Comparison of ENCODE assay signal across 14 cellular contexts in genomic region chr7:50838675-50839377, GRCh38. TPM values are rescaled to one million over a fixed set of nuclear protein-coding genes. Genes with fewer than 3 reads are reported as not detected.
DNase-seq lines count a peak whose midpoint lies in the region; ATAC-seq and TF ChIP-seq lines count a peak whose summit lies in the region.
"Had no signal": no experiment of that assay in that cellular context is flagged by ENCODE, and none has a peak within 500 bp of the region (broad histone marks: within the 10 kb centered on the region; RNA-seq: fewer than 3 reads in every experiment).

No MANE protein-coding gene starts in this region.

- 44 to 54% (median 44%) methylated on average over 10 of the region's 10 CpGs for WGBS in psoas muscle, 3 donors
- WGBS in prostate gland: 62% methylated on average over 10 of the region's 10 CpGs

- no peak overlapping the region for H3K4me3 ChIP-seq in fibroblast of lung (replicated peaks in 1 of 4; ENCODE audit: control extremely low read depth in 1 of 4, insufficient read depth in 1 of 4, low read depth in 3 of 4, low read length in 4 of 4)
- H3K4me3 ChIP-seq in psoas muscle: no peak overlapping the region
- no peak overlapping the region for H3K4me3 ChIP-seq in prostate gland

- TF ChIP-seq CTCF in fibroblast of lung (conservative IDR thresholded peaks at IDR 0.05 in 1 of 2, IDR thresholded peaks at IDR 0.05 in 1 of 2; ENCODE audit: low read depth in 1 of 2, low read length in 2 of 2) (no peak), psoas muscle (IDR thresholded peaks at IDR 0.05) (no peak), prostate gland (IDR thresholded peaks at IDR 0.05) (no peak)

- H3K4me3 Mint-ChIP-seq in natural killer cell treated with Interleukin-12 subunit alpha and Interleukin-12 subunit beta and Interleukin-15 and Interleukin-18, amount 100 ng/mL, for 72 hours: no peak overlapping the region
- H3K4me3 Mint-ChIP-seq: CD4-positive, alpha-beta T cell had no signal

- peaks cover 33 to 45% of the 10 kb centered on the region in 2 donors for H3K27me3 Mint-ChIP-seq in natural killer cell treated with Interleukin-12 subunit alpha and Interleukin-12 subunit beta and Interleukin-15 and Interleukin-18, amount 100 ng/mL, for 72 hours

- H3K36me3 ChIP-seq in fibroblast of lung (ENCODE audit: control insufficient read depth, insufficient read depth, low read length) (no peaks in the 10 kb centered on the region), psoas muscle (ENCODE audit: insufficient read depth in 1 of 2, low read depth in 1 of 2) (no peaks in the 10 kb centered on the region), prostate gland (no peaks in the 10 kb centered on the region)

- no peak overlapping the region for H2AFZ ChIP-seq in fibroblast of lung (ENCODE audit: low read length)

- no peak overlapping the region for H3K27ac Mint-ChIP-seq in natural killer cell treated with Interleukin-12 subunit alpha and Interleukin-12 subunit beta and Interleukin-15 and Interleukin-18, amount 100 ng/mL, for 72 hours
- H3K27ac Mint-ChIP-seq: CD4-positive, alpha-beta T cell had no signal

- ATAC-seq in psoas muscle: peak; percentile 64 to 95 (median 91)
- ATAC-seq in natural killer cell treated with Interleukin-12 subunit alpha and Interleukin-12 subunit beta and Interleukin-15 and Interleukin-18, amount 100 ng/mL, for 72 hours: no peak
- no peak for ATAC-seq in GM19351 (IDR thresholded peaks at IDR 0.05; ENCODE audit: unreplicated experiment)

- H3K9me3 Mint-ChIP-seq in natural killer cell treated with Interleukin-12 subunit alpha and Interleukin-12 subunit beta and Interleukin-15 and Interleukin-18, amount 100 ng/mL, for 72 hours: no peaks in the 10 kb centered on the region
- H3K9me3 Mint-ChIP-seq: CD4-positive, alpha-beta T cell had no signal

- H3K4me1 ChIP-seq in fibroblast of lung (ENCODE audit: control insufficient read depth, extremely low read depth, insufficient read depth, low read length): peaks cover 5% of the 10 kb centered on the region
- peaks cover 4% of the 10 kb centered on the region for H3K4me1 ChIP-seq in psoas muscle
- H3K4me1 ChIP-seq in prostate gland (replicated peaks): no peaks in the 10 kb centered on the region

- no peaks in the 10 kb centered on the region for H3K9me3 ChIP-seq in fibroblast of lung (ENCODE audit: control insufficient read depth, insufficient read depth, low read depth, low read length)
- H3K9me3 ChIP-seq in psoas muscle: no peaks in the 10 kb centered on the region
- H3K9me3 ChIP-seq in prostate gland: no peaks in the 10 kb centered on the region

- no peak overlapping the region for H3K9ac ChIP-seq in fibroblast of lung (ENCODE audit: insufficient read depth, low read length)

- no peaks in the 10 kb centered on the region for H4K20me1 ChIP-seq in fibroblast of lung (ENCODE audit: control insufficient read depth, extremely low read depth, insufficient read depth, low read length)

- no peaks in the 10 kb centered on the region for H3K36me3 Mint-ChIP-seq in natural killer cell treated with Interleukin-12 subunit alpha and Interleukin-12 subunit beta and Interleukin-15 and Interleukin-18, amount 100 ng/mL, for 72 hours

- H3K79me2 ChIP-seq in fibroblast of lung (ENCODE audit: control insufficient read depth, insufficient read depth, low read length): no peaks in the 10 kb centered on the region

- TF ChIP-seq POLR2A in prostate gland (IDR thresholded peaks at IDR 0.05): no peak

- intact Hi-C loops in psoas muscle (cut with DNase I): no loop called here
- intact Hi-C loops in prostate gland (cut with DNase I): no loop called here

- H3K4me1 Mint-ChIP-seq in natural killer cell treated with Interleukin-12 subunit alpha and Interleukin-12 subunit beta and Interleukin-15 and Interleukin-18, amount 100 ng/mL, for 72 hours (ENCODE audit: low read depth in 2 of 2): no peaks in the 10 kb centered on the region

- DNase-seq in COLO829 (ENCODE audit: low spot score) (peak; percentile 29), RPMI7951 (ENCODE audit: low read depth) (peak; percentile 71), fibroblast of lung (ENCODE audit: low read depth in 2 of 2) (peak; percentile 66 to 92), psoas muscle (peak; percentile 67 to 71), NCI-H2196 treated with DMSO at 0.1 percent for 48 hours (lab: John Stamatoyannopoulos, UW; ENCODE audit: unreplicated experiment) (no peak), prostate gland (ENCODE audit: low spot score) (no peak)
- DNase-seq in natural killer cell treated with Interleukin-12 subunit alpha and Interleukin-12 subunit beta and Interleukin-15 and Interleukin-18, amount 100 ng/mL, for 72 hours (ENCODE audit: low spot score): no peak
- DNase-seq: CD4-positive, alpha-beta T cell; KBM-7; mesendoderm; NCI-H2171; posterior cingulate gyrus; RPMI8226 had no signal

- H3K27ac ChIP-seq in fibroblast of lung (ENCODE audit: insufficient read depth, low read length) (peak overlapping the region; percentile 54), psoas muscle (peak overlapping the region; percentile 59), prostate gland (no peak overlapping the region)

- peak overlapping the region; percentile 52 for H3K4me2 ChIP-seq in fibroblast of lung (ENCODE audit: extremely low read depth, insufficient read depth, low read length)

- H3K27me3 ChIP-seq in fibroblast of lung (ENCODE audit: control insufficient read depth, insufficient read depth, low read length): no peaks in the 10 kb centered on the region
- H3K27me3 ChIP-seq in psoas muscle (ENCODE audit: insufficient read depth in 3 of 3, low read length in 2 of 3): no peaks in the 10 kb centered on the region
- H3K27me3 ChIP-seq in prostate gland (replicated peaks; ENCODE audit: insufficient read depth): no peaks in the 10 kb centered on the region

RNA-seq across cellular contexts. Expression of gene GRB10, which starts 56.1 kb away (rescaled TPM):
- 44.9 and 51.7 TPM in 2 replicates for total RNA-seq in RPMI7951 (2014; rRNA removed; shearing (Covaris generic))
- total RNA-seq in fibroblast of lung (40.8 and 64.1 TPM in 2 replicates), psoas muscle (10 to 100 TPM; 44.5 to 60.5 (median 56.1) TPM), prostate gland (10 to 100 TPM; 54.3 to 63.1 TPM)
- polyA plus RNA-seq in fibroblast of lung (10.7 and 11.1 TPM in 2 replicates), psoas muscle (10 to 100 TPM; 25.8 to 72.7 (median 35.1) TPM)
- polyA plus RNA-seq in fibroblast of lung (2012): 17.2 and 17.7 TPM in 2 replicates
- 31.0 and 33.8 TPM in 2 replicates for polyA minus RNA-seq in fibroblast of lung (ENCODE audit: low replicate concordance)
- total RNA-seq in natural killer cell treated with Interleukin-12 subunit alpha and Interleukin-12 subunit beta and Interleukin-15 and Interleukin-18, amount 100 ng/mL, for 72 hours: 1 to 10 TPM in 1 of 2 donors, under 1 TPM in 1; 0.48 to 2.5 TPM

Comparison
In these comparisons a context has a peak if more than half of its experiments do, and no peak if none do; other contexts are left out.
1. DNase-seq: peak in COLO829 (single experiment), RPMI7951 (single experiment), fibroblast of lung (2 of 2) and psoas muscle (2 of 2); none in NCI-H2196 treated with DMSO at 0.1 percent for 48 hours (single experiment), natural killer cell treated with Interleukin-12 subunit alpha and Interleukin-12 subunit beta and Interleukin-15 and Interleukin-18, amount 100 ng/mL, for 72 hours (single experiment) and prostate gland (single experiment).
2. H3K27ac ChIP-seq: peak in fibroblast of lung (single experiment) and psoas muscle (single experiment); none in prostate gland (0 of 2).
3. ATAC-seq: peak in psoas muscle (4 of 4); none in natural killer cell treated with Interleukin-12 subunit alpha and Interleukin-12 subunit beta and Interleukin-15 and Interleukin-18, amount 100 ng/mL, for 72 hours (0 of 2) and GM19351 (single experiment).
4. RNA of gene GRB10, which starts 56.1 kb away (total RNA-seq): 40.8 to 64.1 TPM in fibroblast of lung, 54.3 to 63.1 TPM in prostate gland, 44.5 to 60.5 TPM in psoas muscle and 44.9 to 51.7 TPM in RPMI7951; 0.48 to 2.5 TPM in natural killer cell treated with Interleukin-12 subunit alpha and Interleukin-12 subunit beta and Interleukin-15 and Interleukin-18, amount 100 ng/mL, for 72 hours; every median in the first group is over 10 times any median in the second.